8 cellular contexts compared by ENCODE assay signal in the genomic region with DNA sequence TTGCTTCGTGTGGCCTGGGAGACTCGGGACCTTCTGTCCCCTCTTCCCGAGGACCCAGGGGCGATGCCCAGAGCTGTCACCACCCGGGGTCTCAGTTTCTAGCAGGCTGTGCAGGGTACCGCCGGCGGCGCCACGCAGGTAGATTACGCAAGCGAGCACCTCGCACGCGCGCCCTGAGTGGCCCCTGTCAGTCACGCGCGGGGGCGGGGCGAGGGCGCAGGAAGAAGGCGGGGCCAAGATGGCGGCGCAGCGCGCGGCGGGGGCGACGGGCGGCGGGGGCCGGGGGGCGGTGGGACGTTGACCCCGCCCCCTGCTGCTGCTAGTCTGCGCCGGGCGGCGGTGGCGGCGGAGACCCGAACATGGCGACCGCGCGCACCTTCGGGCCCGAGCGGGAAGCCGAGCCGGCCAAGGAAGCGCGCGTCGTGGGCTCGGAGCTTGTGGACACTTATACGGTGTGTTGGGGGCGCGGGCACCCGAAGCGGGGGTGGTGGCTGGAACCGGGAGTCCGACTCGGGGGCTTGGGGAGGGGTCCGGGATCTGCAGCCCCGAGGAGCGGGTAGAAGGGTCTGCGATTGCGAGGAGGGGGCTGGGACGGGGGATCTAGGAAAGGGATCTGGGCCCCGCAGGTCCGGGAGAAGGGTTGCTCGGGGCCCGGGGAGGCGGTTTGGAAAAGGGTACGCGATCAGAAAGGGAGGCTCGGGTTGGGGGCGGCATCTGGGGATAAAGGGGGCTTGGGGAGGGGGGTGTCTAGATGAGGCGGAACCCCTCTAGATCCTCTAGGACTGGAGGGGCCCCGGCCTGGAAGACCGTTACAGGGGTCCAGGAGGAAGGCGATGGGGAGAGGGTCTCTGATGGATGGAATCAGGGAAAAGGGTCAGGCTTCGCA. TPM values are rescaled to one million over a fixed set of nuclear protein-coding genes. Genes with fewer than 3 reads are reported as not detected.
DNase-seq lines count a peak whose midpoint lies in the region; ATAC-seq and TF ChIP-seq lines count a peak whose summit lies in the region.

A gene (plus strand): TSS at position 322 of the 886 bp plus-strand sequence. CDS start 38 bp downstream, at position 360.

- H3K4me3 ChIP-seq in AG10803 (ENCODE audit: low read length) (peak within 1 kb of the TSS; percentile 86), lung (peak within 1 kb of the TSS; percentile 77)

- no peaks in the 10 kb centered on the region for H3K9me3 Mint-ChIP-seq in activated CD4-positive, alpha-beta memory T cell treated with anti-CD3 and anti-CD28 coated beads, Interleukin-2, amount 10 ng/mL, durations not matched to agents 7 days and 5 days

- no peaks in the 10 kb centered on the region for H3K27me3 ChIP-seq in lung (ENCODE audit: control insufficient read depth, insufficient read depth)

- no peaks in the 10 kb centered on the region for H3K27me3 Mint-ChIP-seq in activated CD4-positive, alpha-beta memory T cell treated with anti-CD3 and anti-CD28 coated beads, Interleukin-2, amount 10 ng/mL, durations not matched to agents 7 days and 5 days

- H3K4me1 Mint-ChIP-seq in activated CD4-positive, alpha-beta memory T cell treated with anti-CD3 and anti-CD28 coated beads, Interleukin-2, amount 10 ng/mL, durations not matched to agents 7 days and 5 days = peaks cover 34% of the 10 kb centered on the region

- WGBS in lung, 2 donors = 1% methylated on average over 62 to 86 of the region's 86 CpGs

- peaks cover 5 to 11% of the 10 kb centered on the region in 2 donors for H3K36me3 ChIP-seq in lung (ENCODE audit: control insufficient read depth in 2 of 2, insufficient read depth in 2 of 2, low read length in 2 of 2)

- H3K36me3 Mint-ChIP-seq in activated CD4-positive, alpha-beta memory T cell treated with anti-CD3 and anti-CD28 coated beads, Interleukin-2, amount 10 ng/mL, durations not matched to agents 7 days and 5 days (ENCODE audit: low read depth) = peaks cover 27% of the 10 kb centered on the region

- H3K9me3 ChIP-seq in lung (ENCODE audit: control insufficient read depth in 2 of 2, insufficient read depth in 1 of 2, low read length in 1 of 2) = no peaks in the 10 kb centered on the region

- peaks cover 0 to 15% of the 10 kb centered on the region in 2 donors for H3K4me1 ChIP-seq in lung (ENCODE audit: control insufficient read depth in 2 of 2, insufficient read depth in 2 of 2, low read length in 2 of 2)

- CTCF ChIA-PET in activated CD4-positive, alpha-beta memory T cell treated with anti-CD3 and anti-CD28 coated beads, Interleukin-2, amount 10 ng/mL, durations not matched to agents 7 days and 5 days (lab: Charles Lee) = no interaction called here

- peak within 1 kb of the TSS; percentile 92 to 95 for H3K27ac ChIP-seq in lung (ENCODE audit: low read depth in 1 of 2, low read length in 1 of 2)

- H3K4me3 Mint-ChIP-seq in activated CD4-positive, alpha-beta memory T cell treated with anti-CD3 and anti-CD28 coated beads, Interleukin-2, amount 10 ng/mL, durations not matched to agents 7 days and 5 days = peak within 1 kb of the TSS; percentile 92

- POLR2A ChIA-PET in activated CD4-positive, alpha-beta memory T cell treated with anti-CD3 and anti-CD28 coated beads, Interleukin-2, amount 10 ng/mL, durations not matched to agents 7 days and 5 days (lab: Charles Lee) = interaction anchor here (1.3 to 2.6 kb wide), 3 partner anchors 10 to 173 kb away, joined by 3 to 9 read pairs (median 3); a partner anchor contains a TSS

- peak; percentile 67 for DNase-seq in AG10803 (ENCODE audit: low read depth)
- DNase-seq in NCI-H774 (lab: John Stamatoyannopoulos, UW) = peak; percentile 68
- DNase-seq in activated CD4-positive, alpha-beta memory T cell treated with anti-CD3 and anti-CD28 coated beads, Interleukin-2, amount 10 ng/mL, durations not matched to agents 7 days and 5 days = peak; percentile 95
- DNase-seq in ecto neural progenitor cell (ENCODE audit: low spot score) = peak; percentile 91
- peak; percentile 92 for DNase-seq in lung (ENCODE audit: low spot score)
- peak; percentile 95 to 98 (median 97) for DNase-seq in stimulated activated CD4-positive, alpha-beta T cell treated with anti-CD3 and anti-CD28 coated beads, TNF-alpha, amount 100 ng/mL, for 4 hours (ENCODE audit: low read depth in 3 of 3)

- H3K27ac Mint-ChIP-seq in activated CD4-positive, alpha-beta memory T cell treated with anti-CD3 and anti-CD28 coated beads, Interleukin-2, amount 10 ng/mL, durations not matched to agents 7 days and 5 days = peak within 1 kb of the TSS; percentile 81

- TF ChIP-seq CTCF in AG10803 (conservative IDR thresholded peaks at IDR 0.05; ENCODE audit: low read length) (no peak), lung (IDR thresholded peaks at IDR 0.05; ENCODE audit: control extremely low read depth, extremely low read depth) (no peak)

- peak; percentile 68 for ATAC-seq in GM18907 (IDR thresholded peaks at IDR 0.05; ENCODE audit: unreplicated experiment)
- ATAC-seq in HG03139 (IDR thresholded peaks at IDR 0.05; ENCODE audit: unreplicated experiment) = peak; percentile 72
- peak; percentile 90 for ATAC-seq in lung (ENCODE audit: insufficient read depth, low FRiP score)

RNA-seq across cellular contexts. Expression of the gene that starts here (rescaled TPM):
- 10 to 100 TPM; 73.8 to 75.0 TPM for total RNA-seq in activated CD4-positive, alpha-beta memory T cell treated with anti-CD3 and anti-CD28 coated beads, Interleukin-2, amount 10 ng/mL, durations not matched to agents 7 days and 5 days
- total RNA-seq in lung = 100 to 1,000 TPM in 1 of 2 donors, 10 to 100 TPM in 1; 80.0 to 127 TPM
- polyA plus RNA-seq in lung = 10 to 100 TPM; 37.8 to 47.3 TPM

Comparison
In these comparisons a context has a peak if more than half of its experiments do, and no peak if none do; other contexts are left out.
1. Peak in every context shown above with its lines: DNase-seq, ATAC-seq, H3K4me3 ChIP-seq and H3K27ac ChIP-seq.